Comparison of ENCODE assay signal across 8 cellular contexts in the genomic region with DNA sequence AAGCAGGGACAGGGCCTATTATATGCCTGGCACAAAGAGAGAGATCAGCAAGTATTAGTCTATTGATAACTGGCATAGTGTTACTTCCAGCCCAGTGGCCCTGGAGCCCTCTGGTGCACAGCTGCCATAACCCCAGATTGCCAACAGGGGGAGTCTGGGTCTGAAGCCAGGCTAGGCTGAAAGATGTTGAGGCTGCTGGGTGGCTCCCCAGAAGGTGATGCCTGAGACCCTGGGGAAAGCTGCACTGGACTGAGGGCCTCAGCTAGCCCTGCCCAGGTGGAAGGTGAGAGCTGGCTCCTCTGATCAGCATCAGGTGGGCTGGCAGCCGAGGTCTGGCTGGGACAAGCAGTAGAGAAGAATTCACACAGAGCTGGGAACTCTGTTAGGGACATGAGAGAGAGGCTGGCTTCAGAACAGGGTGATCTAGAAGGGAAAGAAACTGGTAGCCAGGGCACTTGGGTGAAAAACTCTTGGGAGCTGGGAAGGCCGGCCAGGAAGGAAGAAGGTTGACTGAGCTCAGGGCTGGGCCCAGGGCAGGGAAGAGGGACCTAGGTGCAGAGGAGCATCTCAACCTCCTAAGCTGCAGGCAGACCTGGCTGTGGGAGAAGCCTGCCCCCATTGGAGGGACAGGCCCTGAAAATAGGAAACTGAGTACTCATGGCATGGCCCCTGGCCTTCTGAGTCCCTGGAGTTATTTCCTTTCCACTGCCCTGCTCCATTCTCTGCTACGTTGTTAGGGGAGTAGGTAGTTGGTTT. TPM values are rescaled to one million over a fixed set of nuclear protein-coding genes. Genes with fewer than 3 reads are reported as not detected.
A peak's percentile ranks its signal among the peaks of the same experiment; 100 is the strongest.
DNase-seq lines count a peak whose midpoint lies in the region; ATAC-seq and TF ChIP-seq lines count a peak whose summit lies in the region.

No MANE protein-coding gene starts in this region.

- peak; percentile 81 for TF ChIP-seq CTCF in BE2C (IDR thresholded peaks at IDR 0.05; ENCODE audit: low read depth, low read length)
- peak; percentile 63 for TF ChIP-seq CTCF in RWPE1 (conservative IDR thresholded peaks at IDR 0.05; ENCODE audit: low read depth)

- DNase-seq in BE2C: peak; percentile 43
- DNase-seq in RWPE1 (ENCODE audit: low spot score): peak; percentile 42
- DNase-seq in activated effector memory CD4-positive, alpha-beta T cell treated with anti-CD3 and anti-CD28 coated beads, Interleukin-2, amount 50 U/mL, for 16 hours: peak; percentile 86
- DNase-seq in iPS DF 19.7 (ENCODE audit: low read depth, low spot score): peak; percentile 12
- DNase-seq in stimulated activated CD8-positive, alpha-beta memory T cell treated with anti-CD3 and anti-CD28 coated beads, Interleukin-12 subunit alpha, Interleukin-12 subunit beta, amount 100 ng/mL, for 1 hour (ENCODE audit: low read depth): peak; percentile 42
- no peak for DNase-seq in NCI-H524 treated with DMSO at 0.1 percent for 48 hours (lab: John Stamatoyannopoulos, UW)

- ATAC-seq in GM18873 (IDR thresholded peaks at IDR 0.05; ENCODE audit: low FRiP score, unreplicated experiment) (peak; percentile 83), HG03103 (IDR thresholded peaks at IDR 0.05; ENCODE audit: low read depth, unreplicated experiment) (peak; percentile 81)

- H3K9me3 ChIP-seq in BE2C: no peaks in the 10 kb centered on the region

- H3K4me1 ChIP-seq in BE2C: no peaks in the 10 kb centered on the region

- H3K27me3 ChIP-seq in BE2C: no peaks in the 10 kb centered on the region

- no peaks in the 10 kb centered on the region for H3K36me3 ChIP-seq in BE2C

- CTCF ChIA-PET in RWPE1 (lab: Yijun Ruan, JAX): interaction anchor here (0.6 to 1.0 kb wide), 2 partner anchors 31 to 122 kb away, joined by 3 to 4 read pairs; no protein-coding TSS in a partner anchor

- no peak overlapping the region for H3K27ac ChIP-seq in RWPE1

- no peak overlapping the region for H3K4me3 ChIP-seq in BE2C (ENCODE audit: low read depth, low read length)

- POLR2A ChIA-PET in RWPE1 (lab: Yijun Ruan, JAX; ENCODE audit: low non-redundant PET): no interaction called here

RNA-seq across cellular contexts. Expression of a gene that starts 3.9 kb away (rescaled TPM):
- polyA plus RNA-seq in BE2C (2012; ENCODE audit: insufficient read depth, insufficient read length, low read depth): not detected

RNA-seq across cellular contexts. Expression of a gene that starts 28.4 kb away (rescaled TPM):
- polyA plus RNA-seq in BE2C (2012; ENCODE audit: insufficient read depth, insufficient read length, low read depth): not detected

RNA-seq across cellular contexts. Expression of a gene that starts 29.6 kb away (rescaled TPM):
- polyA plus RNA-seq in BE2C (2012; ENCODE audit: insufficient read depth, insufficient read length, low read depth): not detected
